ENCODE assay signal across 15 cellular contexts in the genomic region with DNA sequence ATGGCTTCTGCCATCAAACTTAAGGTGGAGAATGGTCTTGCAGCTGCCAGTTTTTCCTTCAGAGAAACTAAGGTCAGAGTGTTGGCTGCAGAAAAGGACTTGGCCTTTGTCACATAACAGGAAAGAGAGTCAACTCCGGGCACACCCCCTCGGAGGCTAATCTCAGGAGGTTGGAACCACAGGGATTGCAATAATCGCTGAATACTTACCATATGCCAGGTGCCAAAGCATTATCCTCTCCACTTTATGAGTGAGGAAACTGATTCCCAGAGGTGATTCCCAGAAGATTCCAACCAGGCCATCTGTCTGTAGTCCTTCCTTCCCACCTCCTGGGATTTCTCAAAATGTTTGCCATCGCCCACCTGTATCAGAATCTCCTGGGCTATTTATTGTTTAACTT. TPM values are rescaled to one million over a fixed set of nuclear protein-coding genes. Genes with fewer than 3 reads are reported as not detected.
DNase-seq lines count a peak whose midpoint lies in the region; ATAC-seq and TF ChIP-seq lines count a peak whose summit lies in the region.
"Had no signal": no experiment of that assay in that cellular context is flagged by ENCODE, and none has a peak within 500 bp of the region (broad histone marks: within the 10 kb centered on the region; RNA-seq: fewer than 3 reads in every experiment).

No MANE protein-coding gene starts in this region.

- peaks cover 0 to 2% (median 0%) of the 10 kb centered on the region in 7 donors for H3K9me3 Mint-ChIP-seq in CD14-positive monocyte
- no peaks in the 10 kb centered on the region for H3K9me3 Mint-ChIP-seq in brain
- H3K9me3 Mint-ChIP-seq: CD8-positive, alpha-beta T cell had no signal

- H3K27me3 Mint-ChIP-seq in CD14-positive monocyte (ENCODE audit: low read depth in 3 of 3), result peaks cover 3 to 8% (median 7%) of the 10 kb centered on the region in 3 donors
- H3K27me3 Mint-ChIP-seq in brain, result no peaks in the 10 kb centered on the region

- H3K4me1 Mint-ChIP-seq in CD14-positive monocyte, result no peaks in the 10 kb centered on the region
- H3K4me1 Mint-ChIP-seq in brain, result peaks cover 82% of the 10 kb centered on the region

- H3K36me3 Mint-ChIP-seq in CD14-positive monocyte (no peaks in the 10 kb centered on the region), brain (peaks cover 7% of the 10 kb centered on the region)
- H3K36me3 Mint-ChIP-seq: CD8-positive, alpha-beta T cell had no signal

- intact Hi-C loops in CD14-positive monocyte (cut with micrococcal nuclease), result no loop called here

- H3K27ac Mint-ChIP-seq in CD14-positive monocyte (peak overlapping the region in 1 of 7 donors; percentile 33), brain (peak overlapping the region in 3 of 5 experiments; percentile 33 to 42 (median 37))
- H3K27ac Mint-ChIP-seq: CD8-positive, alpha-beta T cell had no signal

- H3K4me3 Mint-ChIP-seq in CD14-positive monocyte, result no peak overlapping the region
- no peak overlapping the region for H3K4me3 Mint-ChIP-seq in brain
- H3K4me3 Mint-ChIP-seq: CD8-positive, alpha-beta T cell had no signal

- ATAC-seq in GM21737 (IDR thresholded peaks at IDR 0.05; ENCODE audit: unreplicated experiment) (no peak), GM18907 (IDR thresholded peaks at IDR 0.05; ENCODE audit: unreplicated experiment) (no peak)
- ATAC-seq: CD8-positive, alpha-beta T cell had no signal

- TF ChIP-seq CTCF in CD14-positive monocyte (IDR thresholded peaks at IDR 0.05) (no peak), brain (conservative IDR thresholded peaks at IDR 0.05) (no peak)

- peak; percentile 11 for DNase-seq in CD14-positive monocyte (ENCODE audit: low spot score)
- peak; percentile 63 for DNase-seq in NCI-H2171 (lab: John Stamatoyannopoulos, UW)
- peak; percentile 23 for DNase-seq in NCI-H69 (lab: John Stamatoyannopoulos, UW)
- no peak for DNase-seq in COR-L47 (lab: John Stamatoyannopoulos, UW)
- no peak for DNase-seq in activated CD4-positive, alpha-beta T cell treated with anti-CD3 and anti-CD28 coated beads, Interleukin-2, amount 50 U/mL, for 4 hours
- DNase-seq: 8988T; Caco-2; CD8-positive, alpha-beta T cell; DMS79 treated with DMSO at 0.1 percent for 48 hours; GF-D8; GM23248 had no signal

RNA-seq across cellular contexts. Expression of a gene that starts 54.0 kb away (rescaled TPM):
- polyA plus RNA-seq in CD14-positive monocyte, result not detected
- not detected for polyA plus RNA-seq in brain (ENCODE audit: insufficient read depth, low read depth, low replicate concordance)
- polyA plus RNA-seq: AG04450, GM23248 had no signal

Comparison
In these comparisons a context has a peak if more than half of its experiments do, and no peak if none do; other contexts are left out.
1. DNase-seq: peak in CD14-positive monocyte (single experiment), NCI-H2171 (single experiment) and NCI-H69 (single experiment); none in COR-L47 (single experiment) and activated CD4-positive, alpha-beta T cell treated with anti-CD3 and anti-CD28 coated beads, Interleukin-2, amount 50 U/mL, for 4 hours (0 of 2).